8 cellular contexts compared by ENCODE assay signal in genomic region chr13:52128714-52129700, GRCh38. TPM values are rescaled to one million over a fixed set of nuclear protein-coding genes. Genes with fewer than 3 reads are reported as not detected.
A peak's percentile ranks its signal among the peaks of the same experiment; 100 is the strongest.
DNase-seq lines count a peak whose midpoint lies in the region; ATAC-seq and FAIRE-seq lines count a peak whose summit lies in the region.

Gene NEK5 (minus strand): TSS chr13:52129073. CDS start chr13:52127482, 1,591 bp downstream.

- DNase-seq in EL (peak; percentile 53), T-helper 1 cell (peak; percentile 13 to 50 (median 26)), anterior cingulate cortex (lab: John Stamatoyannopoulos, UW) (peak in 47 of 58 donors; percentile 3 to 69 (median 34)), hepatic stellate cell (ENCODE audit: low spot score) (peak; percentile 78), RCC 7860 (ENCODE audit: low spot score) (no peak)
- DNase-seq in Jurkat, Clone E6-1 (ENCODE audit: low read depth, low spot score), result peak; percentile 18

- H3K4me1 ChIP-seq in rectal smooth muscle tissue (ENCODE audit: control insufficient read depth, insufficient read depth, low read length), result no peaks in the 10 kb centered on the region

- H3K27ac ChIP-seq in rectal smooth muscle tissue (ENCODE audit: low read depth, low read length), result no peak within 1 kb of the TSS

- H3K9ac ChIP-seq in rectal smooth muscle tissue (ENCODE audit: low read length), result no peak within 1 kb of the TSS

- peak within 1 kb of the TSS; percentile 55 for H3K4me3 ChIP-seq in Jurkat, Clone E6-1 (ENCODE audit: low read length)
- H3K4me3 ChIP-seq in rectal smooth muscle tissue (ENCODE audit: low read length), result peak within 1 kb of the TSS; percentile 61

- no peaks in the 10 kb centered on the region for H3K27me3 ChIP-seq in rectal smooth muscle tissue (ENCODE audit: control insufficient read depth, insufficient read depth, low read length)

- H3K36me3 ChIP-seq in rectal smooth muscle tissue (ENCODE audit: control insufficient read depth, insufficient read depth, low read length), result peaks cover 11% of the 10 kb centered on the region

- ATAC-seq in GM21529 (IDR thresholded peaks at IDR 0.05; ENCODE audit: unreplicated experiment), result peak; percentile 66

- no peak for FAIRE-seq in RCC 7860 (lab: Jason Lieb, UNC)

RNA-seq across cellular contexts. Expression of gene NEK5, which starts in this region (rescaled TPM):
- polyA plus RNA-seq in Jurkat, Clone E6-1 (2012; ENCODE audit: insufficient read depth, insufficient read length), result 0.61 TPM
